8 cellular contexts compared by ENCODE assay signal in the genomic region with DNA sequence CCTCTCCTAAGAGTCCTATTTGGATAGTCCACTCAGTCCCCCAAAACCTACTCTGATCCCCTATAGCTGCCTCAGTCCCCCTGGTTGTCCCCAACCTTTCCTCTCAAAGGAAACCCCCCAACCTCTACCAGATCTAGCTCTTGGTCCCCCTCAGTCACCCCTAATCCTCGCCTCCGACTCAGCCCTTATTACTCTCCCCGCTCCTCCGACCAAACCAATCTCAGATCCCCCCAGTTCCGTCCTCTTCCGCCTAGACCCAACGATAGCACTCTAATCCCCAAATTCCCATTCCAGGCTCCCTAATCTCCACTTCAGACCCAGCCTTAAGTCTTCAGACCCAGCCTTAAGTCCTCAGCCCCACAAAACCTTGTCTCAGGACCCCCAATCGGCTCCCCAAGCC. TPM values are rescaled to one million over a fixed set of nuclear protein-coding genes. Genes with fewer than 3 reads are reported as not detected.
DNase-seq lines count a peak whose midpoint lies in the region; TF ChIP-seq lines count a peak whose summit lies in the region.

No MANE protein-coding gene starts in this region.

- H3K9me3 ChIP-seq in WERI-Rb-1 (ENCODE audit: severe bottlenecking), result no peaks in the 10 kb centered on the region

- H3K27ac Mint-ChIP-seq in glutamatergic neuron (ENCODE audit: unreplicated experiment), result peak overlapping the region; percentile 81

- H3K27ac ChIP-seq in WERI-Rb-1 (peak overlapping the region; percentile 90), rectal smooth muscle tissue (ENCODE audit: low read depth, low read length) (peak overlapping the region; percentile 72)

- H3K36me3 Mint-ChIP-seq in glutamatergic neuron (ENCODE audit: unreplicated experiment), result peaks cover 5% of the 10 kb centered on the region

- peaks cover 17% of the 10 kb centered on the region for H3K27me3 Mint-ChIP-seq in glutamatergic neuron (ENCODE audit: unreplicated experiment)

- peaks cover 17% of the 10 kb centered on the region for H3K36me3 ChIP-seq in WERI-Rb-1
- H3K36me3 ChIP-seq in rectal smooth muscle tissue (ENCODE audit: control insufficient read depth, insufficient read depth, low read length), result no peaks in the 10 kb centered on the region

- H3K4me3 Mint-ChIP-seq in glutamatergic neuron (ENCODE audit: unreplicated experiment), result peak overlapping the region; percentile 92

- peaks cover 11% of the 10 kb centered on the region for H3K9me3 Mint-ChIP-seq in glutamatergic neuron (ENCODE audit: unreplicated experiment)

- H3K9ac ChIP-seq in rectal smooth muscle tissue (ENCODE audit: low read length), result peak overlapping the region; percentile 77

- peaks cover 10% of the 10 kb centered on the region for H3K4me1 ChIP-seq in rectal smooth muscle tissue (ENCODE audit: control insufficient read depth, insufficient read depth, low read length)

- TF ChIP-seq CTCF in WERI-Rb-1 (IDR thresholded peaks at IDR 0.05; ENCODE audit: low read depth, low read length), result no peak
- TF ChIP-seq CTCF in glutamatergic neuron (IDR thresholded peaks at IDR 0.05; ENCODE audit: partially characterized antibody, unreplicated experiment), result no peak

- H3K4me3 ChIP-seq in GM08714 (ENCODE audit: low read length) (peak overlapping the region; percentile 85), WERI-Rb-1 (ENCODE audit: low read depth, low read length) (peak overlapping the region; percentile 95), rectal smooth muscle tissue (ENCODE audit: low read length) (peak overlapping the region; percentile 90)

- H3K4me1 Mint-ChIP-seq in glutamatergic neuron (ENCODE audit: low read depth, unreplicated experiment), result peaks cover 14% of the 10 kb centered on the region

- H3K27me3 ChIP-seq in WERI-Rb-1 (ENCODE audit: insufficient read depth, low read depth, severe bottlenecking), result no peaks in the 10 kb centered on the region
- H3K27me3 ChIP-seq in rectal smooth muscle tissue (ENCODE audit: control insufficient read depth, insufficient read depth, low read length), result no peaks in the 10 kb centered on the region

- no peak for DNase-seq in WERI-Rb-1
- DNase-seq in glutamatergic neuron, result no peak
- DNase-seq in cortex of kidney (lab: John Stamatoyannopoulos, UW), result no peak
- DNase-seq in stimulated activated CD4-positive, alpha-beta T cell treated with anti-CD3 and anti-CD28 coated beads, Interleukin-2, amount 100 ng/mL, for 24 hours, result no peak
- DNase-seq in amygdala (lab: John Stamatoyannopoulos, UW), result no peak
- DNase-seq in midbrain (lab: John Stamatoyannopoulos, UW), result no peak

RNA-seq across cellular contexts. Expression of a gene that starts 0.6 kb away (rescaled TPM):
- 19.7 TPM for total RNA-seq in glutamatergic neuron (ENCODE audit: unreplicated experiment)
